29 cellular contexts compared by ENCODE assay signal in the genomic region with DNA sequence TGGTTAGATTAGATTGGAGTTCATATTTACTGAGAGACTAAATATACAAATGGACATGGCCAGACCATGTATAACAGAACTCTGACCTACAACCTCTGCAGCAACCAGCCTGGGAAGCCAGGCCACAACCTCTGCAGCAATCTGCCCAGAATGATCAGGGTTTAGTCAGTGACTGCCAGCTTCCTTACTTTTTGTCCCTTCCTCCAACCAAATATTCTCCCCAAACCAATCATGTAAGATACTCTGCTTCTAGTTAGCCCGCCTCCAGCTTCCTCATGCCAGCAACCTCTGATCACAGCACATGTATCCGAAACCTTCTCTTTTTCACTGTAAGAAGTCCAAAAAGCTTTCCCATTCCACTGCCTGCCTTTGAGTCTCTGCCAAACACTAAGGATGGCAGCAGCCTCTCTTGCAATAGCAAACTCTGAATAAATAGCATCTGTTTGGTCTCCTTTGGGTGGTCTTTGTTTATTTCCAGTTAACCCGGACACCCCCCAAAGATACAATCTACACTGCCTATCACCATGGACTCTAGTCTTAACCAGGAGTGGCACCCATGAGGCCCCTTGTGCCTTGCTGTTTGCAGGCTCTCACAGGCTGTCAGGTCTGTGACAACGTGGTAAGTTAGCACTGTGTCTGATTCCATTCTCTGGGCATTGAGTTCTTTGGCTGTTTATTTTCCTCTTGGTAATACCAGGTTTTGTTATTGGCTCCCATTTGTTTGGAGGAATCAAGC.
A peak's percentile ranks its signal among the peaks of the same experiment; 100 is the strongest.
DNase-seq lines count a peak whose midpoint lies in the region; ATAC-seq and TF ChIP-seq lines count a peak whose summit lies in the region.
"Had no signal": no experiment of that assay in that cellular context is flagged by ENCODE, and none has a peak within 500 bp of the region (broad histone marks: within the 10 kb centered on the region; RNA-seq: fewer than 3 reads in every experiment).

No MANE protein-coding gene starts in this region.

- H3K36me3 ChIP-seq in WERI-Rb-1 (no peaks in the 10 kb centered on the region), brain microvascular endothelial cell (replicated peaks) (no peaks in the 10 kb centered on the region)
- H3K36me3 ChIP-seq: heart right ventricle had no signal

- H3K4me3 Mint-ChIP-seq in stimulated activated effector memory CD8-positive, alpha-beta T cell treated with anti-CD3 and anti-CD28 coated beads, Interleukin-12 subunit alpha, Interleukin-12 subunit beta, amount 100 ng/mL, for 72 hours: no peak overlapping the region
- H3K4me3 Mint-ChIP-seq: activated CD8-positive, alpha-beta T cell treated with anti-CD3 and anti-CD28 coated beads for 36 hours; activated T-helper 17 cell treated with anti-CD3 and anti-CD28 coated beads, Interleukin-2, amount 50 U/mL, for 72 hours; HFFc6; memory B cell; T-helper 1 cell treated with Interleukin-12 subunit alpha and Interleukin-12 subunit beta and Interleukin-4 antibody, amounts not matched to agents 30 μg/mL and 1 μg/mL, for 36 hours; type B pancreatic cell had no signal

- H3K27ac ChIP-seq in WERI-Rb-1: no peak overlapping the region
- H3K27ac ChIP-seq in brain microvascular endothelial cell: no peak overlapping the region
- H3K27ac ChIP-seq: C4-2B, epithelial cell of prostate, GM23248, heart right ventricle, RWPE1 had no signal

- TF ChIP-seq CTCF in WERI-Rb-1 (IDR thresholded peaks at IDR 0.05; ENCODE audit: low read depth, low read length) (no peak), brain microvascular endothelial cell (IDR thresholded peaks at IDR 0.05; ENCODE audit: low read depth, low read length, missing control alignments) (no peak)

- no peaks in the 10 kb centered on the region for H3K9me3 ChIP-seq in WERI-Rb-1 (ENCODE audit: severe bottlenecking)
- H3K9me3 ChIP-seq: heart right ventricle had no signal

- no peak overlapping the region for H3K27ac Mint-ChIP-seq in stimulated activated effector memory CD8-positive, alpha-beta T cell treated with anti-CD3 and anti-CD28 coated beads, Interleukin-12 subunit alpha, Interleukin-12 subunit beta, amount 100 ng/mL, for 72 hours
- H3K27ac Mint-ChIP-seq: activated CD8-positive, alpha-beta T cell treated with anti-CD3 and anti-CD28 coated beads for 36 hours; activated naive CD4-positive, alpha-beta T cell treated with anti-CD3 and anti-CD28 coated beads, Interleukin-2, amount 50 U/mL, for 72 hours; activated T-helper 17 cell treated with anti-CD3 and anti-CD28 coated beads, Interleukin-2, amount 50 U/mL, for 72 hours; HFFc6; memory B cell; T-helper 1 cell treated with Interleukin-12 subunit alpha and Interleukin-12 subunit beta and Interleukin-4 antibody, amounts not matched to agents 30 μg/mL and 1 μg/mL, for 36 hours; type B pancreatic cell had no signal

- H3K27me3 ChIP-seq in WERI-Rb-1 (ENCODE audit: insufficient read depth, low read depth, severe bottlenecking) (no peaks in the 10 kb centered on the region), brain microvascular endothelial cell (replicated peaks) (no peaks in the 10 kb centered on the region)
- H3K27me3 ChIP-seq: heart right ventricle had no signal

- DNase-seq in WERI-Rb-1: peak; percentile 10
- DNase-seq in cerebellar cortex (ENCODE audit: low spot score): peak; percentile 60
- peak; percentile 31 for DNase-seq in midbrain (lab: John Stamatoyannopoulos, UW)
- DNase-seq in stimulated activated effector memory CD8-positive, alpha-beta T cell treated with anti-CD3 and anti-CD28 coated beads, Interleukin-12 subunit alpha, Interleukin-12 subunit beta, amount 100 ng/mL, for 72 hours (ENCODE audit: low spot score in 2 of 2): no peak
- DNase-seq in brain microvascular endothelial cell: no peak
- DNase-seq in ecto neural progenitor cell (ENCODE audit: low spot score): no peak
- DNase-seq: activated CD4-positive, alpha-beta T cell treated with anti-CD3 and anti-CD28 coated beads for 1 hour; activated CD8-positive, alpha-beta T cell treated with anti-CD3 and anti-CD28 coated beads for 36 hours; cerebellar nuclear complex; effector CD8-positive, alpha-beta T cell; GM23248; heart right ventricle; HFFc6; Kasumi-1; NCI-H1436; NCI-H2081 treated with DMSO at 0.1 percent for 48 hours; NCI-H774; small intestine; stimulated activated CD4-positive, alpha-beta T cell treated with anti-CD3 and anti-CD28 coated beads, Interleukin-1b, Interleukin-23, amount 100 ng/mL, for 48 hours; stimulated activated CD8-positive, alpha-beta memory T cell treated with anti-CD3 and anti-CD28 coated beads, Interleukin-4, amount 100 ng/mL, for 48 hours had no signal

- H3K36me3 Mint-ChIP-seq in stimulated activated effector memory CD8-positive, alpha-beta T cell treated with anti-CD3 and anti-CD28 coated beads, Interleukin-12 subunit alpha, Interleukin-12 subunit beta, amount 100 ng/mL, for 72 hours: no peaks in the 10 kb centered on the region
- H3K36me3 Mint-ChIP-seq: activated naive CD4-positive, alpha-beta T cell treated with anti-CD3 and anti-CD28 coated beads, Interleukin-2, amount 50 U/mL, for 72 hours; memory B cell; type B pancreatic cell had no signal

- H3K4me1 Mint-ChIP-seq in stimulated activated effector memory CD8-positive, alpha-beta T cell treated with anti-CD3 and anti-CD28 coated beads, Interleukin-12 subunit alpha, Interleukin-12 subunit beta, amount 100 ng/mL, for 72 hours: no peaks in the 10 kb centered on the region
- H3K4me1 Mint-ChIP-seq: activated T-helper 17 cell treated with anti-CD3 and anti-CD28 coated beads, Interleukin-2, amount 50 U/mL, for 72 hours; memory B cell had no signal

- peak; percentile 34 for ATAC-seq in stimulated activated effector memory CD8-positive, alpha-beta T cell treated with anti-CD3 and anti-CD28 coated beads, Interleukin-12 subunit alpha, Interleukin-12 subunit beta, amount 100 ng/mL, for 72 hours
- no peak for ATAC-seq in GM21528 (IDR thresholded peaks at IDR 0.05; ENCODE audit: low FRiP score, unreplicated experiment)
- ATAC-seq: activated CD8-positive, alpha-beta T cell treated with anti-CD3 and anti-CD28 coated beads for 36 hours; activated naive CD4-positive, alpha-beta T cell treated with anti-CD3 and anti-CD28 coated beads, Interleukin-2, amount 50 U/mL, for 72 hours; activated T-helper 17 cell treated with anti-CD3 and anti-CD28 coated beads, Interleukin-2, amount 50 U/mL, for 72 hours; heart right ventricle had no signal

- H3K4me3 ChIP-seq in WERI-Rb-1 (ENCODE audit: low read depth, low read length): no peak overlapping the region
- no peak overlapping the region for H3K4me3 ChIP-seq in brain microvascular endothelial cell (ENCODE audit: low read depth, low read length)
- H3K4me3 ChIP-seq: GM23248, heart right ventricle had no signal

- H3K9me3 Mint-ChIP-seq in stimulated activated effector memory CD8-positive, alpha-beta T cell treated with anti-CD3 and anti-CD28 coated beads, Interleukin-12 subunit alpha, Interleukin-12 subunit beta, amount 100 ng/mL, for 72 hours: no peaks in the 10 kb centered on the region
- H3K9me3 Mint-ChIP-seq: activated CD8-positive, alpha-beta T cell treated with anti-CD3 and anti-CD28 coated beads for 36 hours; activated naive CD4-positive, alpha-beta T cell treated with anti-CD3 and anti-CD28 coated beads, Interleukin-2, amount 50 U/mL, for 72 hours; activated T-helper 17 cell treated with anti-CD3 and anti-CD28 coated beads, Interleukin-2, amount 50 U/mL, for 72 hours; memory B cell; T-helper 1 cell treated with Interleukin-12 subunit alpha and Interleukin-12 subunit beta and Interleukin-4 antibody, amounts not matched to agents 30 μg/mL and 1 μg/mL, for 36 hours; type B pancreatic cell had no signal

- in situ Hi-C loops in brain microvascular endothelial cell (cut with HindIII; ENCODE audit: low pct_ligation_motif_present, low sequenced_read_pairs): no loop called here

Comparison
In these comparisons a context has a peak if more than half of its experiments do, and no peak if none do; other contexts are left out.
1. DNase-seq: peak in WERI-Rb-1 (single experiment), cerebellar cortex (single experiment) and midbrain (single experiment); none in stimulated activated effector memory CD8-positive, alpha-beta T cell treated with anti-CD3 and anti-CD28 coated beads, Interleukin-12 subunit alpha, Interleukin-12 subunit beta, amount 100 ng/mL, for 72 hours (0 of 2), brain microvascular endothelial cell (single experiment) and ecto neural progenitor cell (single experiment).